ENCODE assay signal across 1 cellular context in genomic region chr11:72413914-72414628, GRCh38.
TF ChIP-seq lines count a peak whose summit lies in the region.

No MANE protein-coding gene starts in this region.

TF ChIP-seq in HEK293, 187 proteins besides CTCF, POLR2A, EP300 and RAD21 (continued from another document):
- TF ChIP-seq ZNF791 (tag by site-specific recombination; IDR thresholded peaks at IDR 0.05) (no peak), GLIS2 (tag by site-specific recombination; IDR thresholded peaks at IDR 0.05) (no peak), ZNF518A (tag by site-specific recombination; conservative IDR thresholded peaks at IDR 0.05; ENCODE audit: low read depth) (no peak), ZIC2 (tag by site-specific recombination; IDR thresholded peaks at IDR 0.05) (peak; percentile 69), ZNF48 (tag by site-specific recombination; IDR thresholded peaks at IDR 0.05) (no peak), ZNF629 (tag by site-specific recombination; IDR thresholded peaks at IDR 0.05) (no peak), ZNF280C (tag by site-specific recombination; IDR thresholded peaks at IDR 0.05) (no peak), ZNF18 (tag by site-specific recombination; IDR thresholded peaks at IDR 0.05) (no peak), YY1 (tag by site-specific recombination; IDR thresholded peaks at IDR 0.05) (no peak), ZNF670 (tag by site-specific recombination; IDR thresholded peaks at IDR 0.05; ENCODE audit: low read depth) (no peak), ZNF10 (tag by site-specific recombination; IDR thresholded peaks at IDR 0.05) (no peak), TRIM28 (IDR thresholded peaks at IDR 0.05; ENCODE audit: borderline replicate concordance, low read length) (peak; percentile 83; the same call in 1 of the 2 replicates), HOXA7 (CRISPR knock-in tag; IDR thresholded peaks at IDR 0.05; ENCODE audit: borderline replicate concordance) (no peak), ZNF266 (tag by site-specific recombination; IDR thresholded peaks at IDR 0.05; ENCODE audit: low read depth) (no peak), ZNF639 (tag by site-specific recombination; IDR thresholded peaks at IDR 0.05) (no peak), HOXD13 (CRISPR knock-in tag; IDR thresholded peaks at IDR 0.05; ENCODE audit: borderline replicate concordance) (no peak), ZNF830 (tag by site-specific recombination; IDR thresholded peaks at IDR 0.05; ENCODE audit: low read depth) (0 out of 2 replicates have a peak, but pooled peaks have one; percentile 57), ZFHX2 (tag by site-specific recombination; conservative IDR thresholded peaks at IDR 0.05) (no peak), ZNF660 (tag by site-specific recombination; IDR thresholded peaks at IDR 0.05) (peak; percentile 95), ZNF37A (tag by site-specific recombination; IDR thresholded peaks at IDR 0.05) (peak; percentile 68), ZNF221 (tag by site-specific recombination; IDR thresholded peaks at IDR 0.05; ENCODE audit: borderline replicate concordance) (peak; percentile 69; the same call in 1 of the 2 replicates), ZNF112 (tag by site-specific recombination; IDR thresholded peaks at IDR 0.05) (no peak), SP7 (tag by site-specific recombination; IDR thresholded peaks at IDR 0.05) (0 out of 2 replicates have a peak, but pooled peaks have one; percentile 11), KLF8 (tag by site-specific recombination; IDR thresholded peaks at IDR 0.05) (no peak; the same call in 1 of the 2 replicates), ZNF549 (tag by site-specific recombination; IDR thresholded peaks at IDR 0.05) (peak; percentile 31; the same call in 1 of the 2 replicates)
- TF ChIP-seq, protein P1, sequence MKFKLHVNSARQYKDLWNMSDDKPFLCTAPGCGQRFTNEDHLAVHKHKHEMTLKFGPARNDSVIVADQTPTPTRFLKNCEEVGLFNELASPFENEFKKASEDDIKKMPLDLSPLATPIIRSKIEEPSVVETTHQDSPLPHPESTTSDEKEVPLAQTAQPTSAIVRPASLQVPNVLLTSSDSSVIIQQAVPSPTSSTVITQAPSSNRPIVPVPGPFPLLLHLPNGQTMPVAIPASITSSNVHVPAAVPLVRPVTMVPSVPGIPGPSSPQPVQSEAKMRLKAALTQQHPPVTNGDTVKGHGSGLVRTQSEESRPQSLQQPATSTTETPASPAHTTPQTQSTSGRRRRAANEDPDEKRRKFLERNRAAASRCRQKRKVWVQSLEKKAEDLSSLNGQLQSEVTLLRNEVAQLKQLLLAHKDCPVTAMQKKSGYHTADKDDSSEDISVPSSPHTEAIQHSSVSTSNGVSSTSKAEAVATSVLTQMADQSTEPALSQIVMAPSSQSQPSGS (tag by site-specific recombination; IDR thresholded peaks at IDR 0.05; ENCODE audit: low read depth), result no peak
- TF ChIP-seq, protein P2, sequence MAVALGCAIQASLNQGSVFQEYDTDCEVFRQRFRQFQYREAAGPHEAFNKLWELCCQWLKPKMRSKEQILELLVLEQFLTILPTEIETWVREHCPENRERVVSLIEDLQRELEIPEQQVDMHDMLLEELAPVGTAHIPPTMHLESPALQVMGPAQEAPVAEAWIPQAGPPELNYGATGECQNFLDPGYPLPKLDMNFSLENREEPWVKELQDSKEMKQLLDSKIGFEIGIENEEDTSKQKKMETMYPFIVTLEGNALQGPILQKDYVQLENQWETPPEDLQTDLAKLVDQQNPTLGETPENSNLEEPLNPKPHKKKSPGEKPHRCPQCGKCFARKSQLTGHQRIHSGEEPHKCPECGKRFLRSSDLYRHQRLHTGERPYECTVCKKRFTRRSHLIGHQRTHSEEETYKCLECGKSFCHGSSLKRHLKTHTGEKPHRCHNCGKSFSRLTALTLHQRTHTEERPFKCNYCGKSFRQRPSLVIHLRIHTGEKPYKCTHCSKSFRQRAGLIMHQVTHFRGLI (tag by site-specific recombination; IDR thresholded peaks at IDR 0.05), result 0 out of 2 replicates have a peak, but pooled peaks have one; percentile 5
